Comparison of ENCODE assay signal across 8 cellular contexts in genomic region chr20:20051767-20052073, GRCh38. TPM values are rescaled to one million over a fixed set of nuclear protein-coding genes. Genes with fewer than 3 reads are reported as not detected.
DNase-seq lines count a peak whose midpoint lies in the region; ATAC-seq and TF ChIP-seq lines count a peak whose summit lies in the region.

No MANE protein-coding gene starts in this region.

- peak overlapping the region; percentile 94 to 100 (median 98) for H3K27ac Mint-ChIP-seq in naive thymus-derived CD4-positive, alpha-beta T cell

- ATAC-seq in naive thymus-derived CD4-positive, alpha-beta T cell, result peak; percentile 14

- no peaks in the 10 kb centered on the region for H3K9me3 Mint-ChIP-seq in naive thymus-derived CD4-positive, alpha-beta T cell

- intact Hi-C loops in naive thymus-derived CD4-positive, alpha-beta T cell (cut with micrococcal nuclease), result loop anchor here (1.0 to 5.0 kb wide), 12 partner anchors 29 to 1913 kb away; partner anchors contain the start of genes DZANK1 (in 2 of the 2), NAA20 (in 2 of the 2), POLR3F (in 2 of the 2) and RALGAPA2 (in 1 of the 2)

- H3K4me3 ChIP-seq in GM12875 (ENCODE audit: low read depth, low read length), result peak overlapping the region; percentile 70
- H3K4me3 ChIP-seq in HUES6 (ENCODE audit: low read depth, low read length), result peak overlapping the region; percentile 90
- H3K4me3 ChIP-seq in choroid plexus epithelial cell (ENCODE audit: low read depth, low read length), result peak overlapping the region; percentile 97
- peak overlapping the region; percentile 99 for H3K4me3 ChIP-seq in naive thymus-derived CD4-positive, alpha-beta T cell (ENCODE audit: low read length)

- no peak for TF ChIP-seq CTCF in GM12875 (IDR thresholded peaks at IDR 0.05; ENCODE audit: borderline replicate concordance, insufficient read depth, low read depth, low read length)
- TF ChIP-seq CTCF in choroid plexus epithelial cell (conservative IDR thresholded peaks at IDR 0.05; ENCODE audit: low read depth, low read length), result no peak
- no peak for TF ChIP-seq CTCF in GM13976 (IDR thresholded peaks at IDR 0.05; ENCODE audit: borderline replicate concordance, control extremely low read depth, extremely low read depth, insufficient read depth, missing control alignments)

- H3K36me3 Mint-ChIP-seq in naive thymus-derived CD4-positive, alpha-beta T cell, result peaks cover 15 to 30% (median 19%) of the 10 kb centered on the region in 5 donors

- peaks cover 16 to 42% (median 31%) of the 10 kb centered on the region in 7 donors for H3K4me1 Mint-ChIP-seq in naive thymus-derived CD4-positive, alpha-beta T cell

- peak overlapping the region; percentile 44 for H3K27ac ChIP-seq in HUES6 (ENCODE audit: low read depth, low read length)
- H3K27ac ChIP-seq in naive thymus-derived CD4-positive, alpha-beta T cell (ENCODE audit: low read depth, low read length), result peak overlapping the region; percentile 93

- H3K4me1 ChIP-seq in HUES6 (ENCODE audit: control insufficient read depth, insufficient read depth, low read length), result no peaks in the 10 kb centered on the region
- H3K4me1 ChIP-seq in naive thymus-derived CD4-positive, alpha-beta T cell (ENCODE audit: control insufficient read depth in 2 of 2, insufficient read depth in 2 of 2, low read length in 2 of 2), result peaks cover 0 to 16% of the 10 kb centered on the region in 2 donors

- peak overlapping the region; percentile 94 to 100 (median 99) for H3K4me3 Mint-ChIP-seq in naive thymus-derived CD4-positive, alpha-beta T cell

- peaks cover 37% of the 10 kb centered on the region for H3K36me3 ChIP-seq in HUES6 (ENCODE audit: control insufficient read depth, insufficient read depth, low read length)
- peaks cover 17 to 42% (median 24%) of the 10 kb centered on the region in 3 experiments for H3K36me3 ChIP-seq in naive thymus-derived CD4-positive, alpha-beta T cell (ENCODE audit: control insufficient read depth in 2 of 3, insufficient read depth in 3 of 3, low read length in 3 of 3)

- H3K27me3 Mint-ChIP-seq in naive thymus-derived CD4-positive, alpha-beta T cell, result peaks cover 0 to 6% (median 0%) of the 10 kb centered on the region in 5 donors

- peak; percentile 5 for DNase-seq in choroid plexus epithelial cell (ENCODE audit: low read depth)
- no peak for DNase-seq in naive thymus-derived CD4-positive, alpha-beta T cell
- DNase-seq in foreskin melanocyte, result no peak
- DNase-seq in SIG-M5 (lab: John Stamatoyannopoulos, UW), result no peak
- no peak for DNase-seq in GM13976 (ENCODE audit: low spot score)
- no peak for DNase-seq in NCI-H2196 (lab: John Stamatoyannopoulos, UW; ENCODE audit: unreplicated experiment)

- CTCF ChIA-PET in naive thymus-derived CD4-positive, alpha-beta T cell (lab: Charles Lee), result interaction anchor here (3.2 kb wide), 1 partner anchor 35 kb away, joined by 29 read pairs; the partner anchor contains the start of gene NAA20

- in situ Hi-C loops in GM13976 (cut with MboI; ENCODE audit: low sequenced_read_pairs, unreplicated experiment), result no loop called here

- POLR2A ChIA-PET in naive thymus-derived CD4-positive, alpha-beta T cell (lab: Charles Lee), result interaction anchor here (0.7 to 2.5 kb wide), 6 partner anchors 8 to 1545 kb away, joined by 3 to 31 read pairs (median 5); partner anchors contain the start of genes NAA20 and SEC23B

- H3K9ac ChIP-seq in HUES6 (ENCODE audit: low read length), result peak overlapping the region; percentile 81

- H3K9me3 ChIP-seq in HUES6 (ENCODE audit: control insufficient read depth, insufficient read depth, low read depth, low read length), result no peaks in the 10 kb centered on the region
- H3K9me3 ChIP-seq in naive thymus-derived CD4-positive, alpha-beta T cell (ENCODE audit: control insufficient read depth in 2 of 3, low read length in 3 of 3), result no peaks in the 10 kb centered on the region

- no peaks in the 10 kb centered on the region for H3K27me3 ChIP-seq in HUES6 (ENCODE audit: control insufficient read depth, insufficient read depth, low read length)
- no peaks in the 10 kb centered on the region for H3K27me3 ChIP-seq in naive thymus-derived CD4-positive, alpha-beta T cell (ENCODE audit: control insufficient read depth in 2 of 2, insufficient read depth in 2 of 2, low read length in 2 of 2)

RNA-seq across cellular contexts. Expression of gene CRNKL1, which starts 0.5 kb away (rescaled TPM):
- 10 to 100 TPM; 17.4 to 32.1 (median 21.6) TPM for total RNA-seq in naive thymus-derived CD4-positive, alpha-beta T cell
- polyA plus RNA-seq in naive thymus-derived CD4-positive, alpha-beta T cell, result 10 to 100 TPM in 1 of 2 donors, 1 to 10 TPM in 1; 9.1 to 15.6 TPM

RNA-seq across cellular contexts. Expression of gene CFAP61, which starts 0.6 kb away (rescaled TPM):
- total RNA-seq in naive thymus-derived CD4-positive, alpha-beta T cell, result not detected
- not detected for polyA plus RNA-seq in naive thymus-derived CD4-positive, alpha-beta T cell

RNA-seq across cellular contexts. Expression of gene NAA20, which starts 34.6 kb away (rescaled TPM):
- total RNA-seq in naive thymus-derived CD4-positive, alpha-beta T cell, result 10 to 100 TPM; 21.5 to 52.6 (median 28.3) TPM
- 10 to 100 TPM; 50.0 to 90.2 TPM for polyA plus RNA-seq in naive thymus-derived CD4-positive, alpha-beta T cell
